17 cellular contexts compared by ENCODE assay signal in the genomic region with DNA sequence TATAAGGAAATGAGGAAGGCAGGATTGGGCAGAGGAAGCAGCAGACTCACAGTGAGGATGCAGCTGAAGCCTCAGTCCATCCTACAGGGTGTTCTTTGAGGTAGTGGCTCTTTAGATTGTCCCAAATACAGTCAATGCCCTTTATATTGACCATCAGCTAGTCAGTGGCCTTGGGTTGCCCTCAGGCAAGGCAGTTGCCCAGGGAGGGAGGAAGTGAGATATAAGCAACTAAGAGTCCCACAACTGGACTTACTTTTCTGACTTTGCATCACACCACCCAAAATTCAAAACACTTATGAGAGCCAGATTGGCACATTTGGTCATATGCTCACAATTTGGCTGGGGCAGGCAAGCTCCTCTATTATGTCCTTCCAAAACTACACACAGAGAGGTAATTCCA. TPM values are rescaled to one million over a fixed set of nuclear protein-coding genes. Genes with fewer than 3 reads are reported as not detected.
DNase-seq lines count a peak whose midpoint lies in the region; ATAC-seq, FAIRE-seq and TF ChIP-seq lines count a peak whose summit lies in the region.
"Had no signal": no experiment of that assay in that cellular context is flagged by ENCODE, and none has a peak within 500 bp of the region (broad histone marks: within the 10 kb centered on the region; RNA-seq: fewer than 3 reads in every experiment).

No MANE protein-coding gene starts in this region.

- H3K27me3 Mint-ChIP-seq in activated T-cell treated with anti-CD3 and anti-CD28 coated beads, Interleukin-2, amount 50 U/mL, for 72 hours (ENCODE audit: low read depth) = no peaks in the 10 kb centered on the region
- no peaks in the 10 kb centered on the region for H3K27me3 Mint-ChIP-seq in activated T-cell treated with anti-CD3 and anti-CD28 coated beads, Interleukin-2, amount 50 U/mL, for 24 hours
- H3K27me3 Mint-ChIP-seq: CD4-positive, CD25-positive, alpha-beta regulatory T cell had no signal

- no peak overlapping the region for H3K9ac ChIP-seq in Karpas-422 (ENCODE audit: low read length)
- no peak overlapping the region for H3K9ac ChIP-seq in K562 (ENCODE audit: insufficient read depth in 1 of 2, low read depth in 2 of 2, low read length in 2 of 2)

- TF ChIP-seq CTCF in K562 (IDR thresholded peaks at IDR 0.05 in 2 of 3, conservative IDR thresholded peaks at IDR 0.05 in 1 of 3; ENCODE audit: insufficient read depth in 2 of 3, low read depth in 1 of 3, low read length in 3 of 3) (no peak), upper lobe of right lung (IDR thresholded peaks at IDR 0.05) (no peak), RWPE1 (conservative IDR thresholded peaks at IDR 0.05; ENCODE audit: low read depth) (no peak)

- no peak for TF ChIP-seq RAD21 in K562 (CRISPR knock-in tag; conservative IDR thresholded peaks at IDR 0.05 in 1 of 2, IDR thresholded peaks at IDR 0.05 in 1 of 2)

- in situ Hi-C loops in K562 (cut with MboI) = no loop called here

- intact Hi-C loops in K562 (cut with micrococcal nuclease) = no loop called here
- intact Hi-C loops in upper lobe of right lung (cut with DNase I) = no loop called here

- H3K9me3 ChIP-seq in Karpas-422 (ENCODE audit: low read length) (no peaks in the 10 kb centered on the region), K562 (replicated peaks; ENCODE audit: control insufficient read depth, insufficient read depth, low read depth, low read length) (no peaks in the 10 kb centered on the region), upper lobe of right lung (no peaks in the 10 kb centered on the region)

- H3K4me3 ChIP-seq in Karpas-422 (ENCODE audit: low read length) (no peak overlapping the region), K562 (no peak overlapping the region), upper lobe of right lung (no peak overlapping the region)
- H3K4me3 ChIP-seq: GM23338 had no signal

- H4K20me1 ChIP-seq in Karpas-422 (ENCODE audit: insufficient read depth, low read depth, low read length) (no peaks in the 10 kb centered on the region), K562 (replicated peaks; ENCODE audit: control insufficient read depth, insufficient read depth, low read length) (no peaks in the 10 kb centered on the region)

- CTCF ChIA-PET in K562 (lab: Yijun Ruan, JAX; ENCODE audit: low intra/inter-chr PET ratio) (no interaction called here), RWPE1 (lab: Yijun Ruan, JAX) (interaction anchor here (1.0 kb wide), 1 partner anchor 85 kb away, joined by 3 read pairs; no protein-coding TSS in a partner anchor)

- POLR2A ChIA-PET in K562 (lab: Yijun Ruan, JAX) = interaction anchor here (0.6 to 1.3 kb wide), 2 partner anchors 15 to 73 kb away, joined by 3 to 6 read pairs; no protein-coding TSS in a partner anchor
- POLR2A ChIA-PET in RWPE1 (lab: Yijun Ruan, JAX; ENCODE audit: low non-redundant PET) = no interaction called here

- H3K9me3 Mint-ChIP-seq in activated T-cell treated with anti-CD3 and anti-CD28 coated beads, Interleukin-2, amount 50 U/mL, for 72 hours = no peaks in the 10 kb centered on the region
- no peaks in the 10 kb centered on the region for H3K9me3 Mint-ChIP-seq in activated T-cell treated with anti-CD3 and anti-CD28 coated beads, Interleukin-2, amount 50 U/mL, for 24 hours
- H3K9me3 Mint-ChIP-seq: CD4-positive, CD25-positive, alpha-beta regulatory T cell; GM23338 had no signal

- peaks cover 3 to 4% of the 10 kb centered on the region in 2 donors for H3K36me3 Mint-ChIP-seq in activated T-cell treated with anti-CD3 and anti-CD28 coated beads, Interleukin-2, amount 50 U/mL, for 72 hours (ENCODE audit: insufficient read depth in 2 of 2)
- peaks cover 46% of the 10 kb centered on the region for H3K36me3 Mint-ChIP-seq in activated T-cell treated with anti-CD3 and anti-CD28 coated beads, Interleukin-2, amount 50 U/mL, for 24 hours (ENCODE audit: low read depth)

- no peak overlapping the region for H3K4me3 Mint-ChIP-seq in activated T-cell treated with anti-CD3 and anti-CD28 coated beads, Interleukin-2, amount 50 U/mL, for 72 hours
- no peak overlapping the region for H3K4me3 Mint-ChIP-seq in activated T-cell treated with anti-CD3 and anti-CD28 coated beads, Interleukin-2, amount 50 U/mL, for 24 hours
- H3K4me3 Mint-ChIP-seq: CD4-positive, CD25-positive, alpha-beta regulatory T cell; GM23338 had no signal

- no peak overlapping the region for H3K4me2 ChIP-seq in Karpas-422 (ENCODE audit: low read depth, low read length, poor library complexity, severe bottlenecking)
- no peak overlapping the region for H3K4me2 ChIP-seq in K562 (ENCODE audit: insufficient read depth, low read length)
- H3K4me2 ChIP-seq: GM23338 had no signal

- peak overlapping the region; percentile 12 for H3K27ac Mint-ChIP-seq in activated T-cell treated with anti-CD3 and anti-CD28 coated beads, Interleukin-2, amount 50 U/mL, for 72 hours
- no peak overlapping the region for H3K27ac Mint-ChIP-seq in activated T-cell treated with anti-CD3 and anti-CD28 coated beads, Interleukin-2, amount 50 U/mL, for 24 hours
- H3K27ac Mint-ChIP-seq: GM23338 had no signal

- no TSS peak for BruUV-seq in K562 (replicated peaks; lab: Mats Ljungman, UMichigan)

- no peak for DNase-seq in activated T-cell treated with anti-CD3 and anti-CD28 coated beads, Interleukin-2, amount 50 U/mL, for 72 hours
- no peak for DNase-seq in activated T-cell treated with anti-CD3 and anti-CD28 coated beads, Interleukin-2, amount 50 U/mL, for 24 hours
- DNase-seq in Karpas-422 (no peak), K562 (ENCODE audit: extremely low read depth in 1 of 4, low spot score in 3 of 4) (no peak), upper lobe of right lung (no peak), RWPE1 (ENCODE audit: low spot score) (no peak), hypothalamus (lab: John Stamatoyannopoulos, UW) (no peak)
- DNase-seq: CD4-positive, CD25-positive, alpha-beta regulatory T cell; DMS53; GF-D8; H7 had no signal

- peak overlapping the region; percentile 34; the same call in 1 of the 2 replicates for H3K27ac ChIP-seq in Karpas-422 (ENCODE audit: low read length)
- no peak overlapping the region for H3K27ac ChIP-seq in K562 (ENCODE audit: extremely low read depth, low read depth, low read length)
- H3K27ac ChIP-seq in upper lobe of right lung = no peak overlapping the region
- no peak overlapping the region for H3K27ac ChIP-seq in RWPE1
- H3K27ac ChIP-seq: 22Rv1 had no signal

- H3K36me3 ChIP-seq in Karpas-422 (ENCODE audit: insufficient read depth, low read length) (peaks cover 70% of the 10 kb centered on the region), K562 (ENCODE audit: control insufficient read depth, insufficient read depth, low read length) (peaks cover 6% of the 10 kb centered on the region), upper lobe of right lung (no peaks in the 10 kb centered on the region)

- H3K79me2 ChIP-seq in Karpas-422 (ENCODE audit: low read length) = peaks cover 97% of the 10 kb centered on the region
- H3K79me2 ChIP-seq in K562 (ENCODE audit: control insufficient read depth, insufficient read depth, low read length) = peaks cover 9% of the 10 kb centered on the region

- FAIRE-seq in K562 (lab: Jason Lieb, UNC) = no peak
- FAIRE-seq: GM18507, HepG2, HTR-8/SVneo had no signal

- H3K9me1 ChIP-seq in K562 (ENCODE audit: control insufficient read depth, insufficient read depth, low read length) = no peaks in the 10 kb centered on the region

- H3K9me2 ChIP-seq in Karpas-422 (replicated peaks; ENCODE audit: insufficient read depth, low read length) = no peaks in the 10 kb centered on the region

- no peak for TF ChIP-seq EP300 in K562 (IDR thresholded peaks at IDR 0.05; ENCODE audit: low read length)

- no peak overlapping the region for H2AFZ ChIP-seq in Karpas-422 (ENCODE audit: low read length)
- H2AFZ ChIP-seq in K562 (ENCODE audit: low read depth, low read length) = no peak overlapping the region
- H2AFZ ChIP-seq: GM23338 had no signal

- TF ChIP-seq POLR2A in K562 (conservative IDR thresholded peaks at IDR 0.05) = no peak

- peaks cover 41% of the 10 kb centered on the region for H3K4me1 ChIP-seq in Karpas-422 (ENCODE audit: low read length)
- peaks cover 0 to under 1% of the 10 kb centered on the region in 2 experiments; a peak in 2 of 5 replicates for H3K4me1 ChIP-seq in K562 (replicated peaks in 1 of 2; ENCODE audit: control insufficient read depth in 2 of 2, insufficient read depth in 2 of 2, low read length in 2 of 2)
- peaks cover 5% of the 10 kb centered on the region for H3K4me1 ChIP-seq in upper lobe of right lung

- ATAC-seq in activated T-cell treated with anti-CD3 and anti-CD28 coated beads, Interleukin-2, amount 50 U/mL, for 72 hours (replicated peaks in 1 of 2) = no peak
- peak; percentile 36; the same call in 2 of the 3 replicates for ATAC-seq in K562
- ATAC-seq in upper lobe of right lung = peak; percentile 50
- ATAC-seq in GM21526 (IDR thresholded peaks at IDR 0.05; ENCODE audit: low FRiP score, unreplicated experiment) = no peak
- ATAC-seq: GM23338, HepG2 had no signal

- H3K4me1 Mint-ChIP-seq in activated T-cell treated with anti-CD3 and anti-CD28 coated beads, Interleukin-2, amount 50 U/mL, for 72 hours (ENCODE audit: low read depth) = peaks cover 13% of the 10 kb centered on the region
- H3K4me1 Mint-ChIP-seq in activated T-cell treated with anti-CD3 and anti-CD28 coated beads, Interleukin-2, amount 50 U/mL, for 24 hours (ENCODE audit: low read depth) = peaks cover 20% of the 10 kb centered on the region
- H3K4me1 Mint-ChIP-seq: GM23338 had no signal

- H3K27me3 ChIP-seq in Karpas-422 (ENCODE audit: low read length) (no peaks in the 10 kb centered on the region), K562 (ENCODE audit: control insufficient read depth in 2 of 2, insufficient read depth in 2 of 2, low read length in 2 of 2) (no peaks in the 10 kb centered on the region), upper lobe of right lung (no peaks in the 10 kb centered on the region)

RNA-seq across cellular contexts. Expression of gene SLC12A2, which starts 9.4 kb away (rescaled TPM):
- total RNA-seq in activated T-cell treated with anti-CD3 and anti-CD28 coated beads, Interleukin-2, amount 50 U/mL, for 72 hours = 10 to 100 TPM; 25.6 to 27.4 TPM
- 235 and 297 TPM in 2 replicates for total RNA-seq in Karpas-422 (2014; rRNA removed; shearing (Covaris generic); ENCODE audit: low replicate concordance)
- 25.5 and 58.3 TPM in 2 replicates for total RNA-seq in K562 (2011; cell fraction: chromatin; rRNA removed; ENCODE audit: low replicate concordance)
- total RNA-seq in K562 (2011; cell fraction: nucleolus; rRNA removed) = 16.8 and 22.5 TPM in 2 replicates
- total RNA-seq in K562 (2011; cell fraction: nucleoplasm; rRNA removed) = 28.2 and 32.5 TPM in 2 replicates
- total RNA-seq in K562 (2014; rRNA removed) = 14.6 and 16.6 TPM in 2 replicates
- total RNA-seq in K562 (2014; rRNA removed; fragmentation: Illumina TruSeq; extraction: Trizol) = 20.3 and 25.8 TPM in 2 replicates
- 18.1 and 18.6 TPM in 2 replicates for total RNA-seq in K562 (2015; rRNA removed; fragmentation: Illumina TruSeq; extraction: Trizol)
- total RNA-seq in K562 (2021) = 17.5 and 19.7 TPM in 2 replicates
- 7.2 and 12.6 TPM in 2 replicates for polyA plus RNA-seq in K562 (2011; rRNA removed)
- 3.8 and 4.3 TPM in 2 replicates for polyA plus RNA-seq in K562 (2011; cell fraction: cytosol; rRNA removed)
- polyA plus RNA-seq in K562 (2011; cell fraction: nucleus; rRNA removed) = 4.7 and 5.9 TPM in 2 replicates
- polyA plus RNA-seq in K562 (2012) = 4.6 and 6.5 TPM in 2 replicates
- 6.4 and 6.7 TPM in 2 replicates for polyA plus RNA-seq in K562 (2014; fragmentation: Illumina TruSeq; extraction: Trizol)
- 1 to 10 TPM; 5.3 to 5.4 TPM for polyA plus RNA-seq in K562 (2014; fragmentation: Nextera tagmentation; extraction: Ambion mirVana)
- polyA plus RNA-seq in K562 (2014; rRNA removed) = 5.1 and 5.7 TPM in 2 replicates
- polyA minus RNA-seq in K562 (2011; rRNA and poly(A)+ RNA removed) = 59.0 and 96.2 TPM in 2 replicates
- polyA minus RNA-seq in K562 (2011; cell fraction: cytosol; rRNA and poly(A)+ RNA removed) = 15.4 and 28.4 TPM in 2 replicates
- polyA minus RNA-seq in K562 (2011; cell fraction: nucleus; rRNA and poly(A)+ RNA removed) = 17.2 and 19.3 TPM in 2 replicates
- 23.2 TPM for total RNA-seq in upper lobe of right lung

Comparison
In these comparisons a context has a peak if more than half of its experiments do, and no peak if none do; other contexts are left out.
1. ATAC-seq: peak in K562 (single experiment) and upper lobe of right lung (single experiment); none in activated T-cell treated with anti-CD3 and anti-CD28 coated beads, Interleukin-2, amount 50 U/mL, for 72 hours (0 of 2) and GM21526 (single experiment).